Comparison of ENCODE assay signal across 22 cellular contexts in the genomic region with DNA sequence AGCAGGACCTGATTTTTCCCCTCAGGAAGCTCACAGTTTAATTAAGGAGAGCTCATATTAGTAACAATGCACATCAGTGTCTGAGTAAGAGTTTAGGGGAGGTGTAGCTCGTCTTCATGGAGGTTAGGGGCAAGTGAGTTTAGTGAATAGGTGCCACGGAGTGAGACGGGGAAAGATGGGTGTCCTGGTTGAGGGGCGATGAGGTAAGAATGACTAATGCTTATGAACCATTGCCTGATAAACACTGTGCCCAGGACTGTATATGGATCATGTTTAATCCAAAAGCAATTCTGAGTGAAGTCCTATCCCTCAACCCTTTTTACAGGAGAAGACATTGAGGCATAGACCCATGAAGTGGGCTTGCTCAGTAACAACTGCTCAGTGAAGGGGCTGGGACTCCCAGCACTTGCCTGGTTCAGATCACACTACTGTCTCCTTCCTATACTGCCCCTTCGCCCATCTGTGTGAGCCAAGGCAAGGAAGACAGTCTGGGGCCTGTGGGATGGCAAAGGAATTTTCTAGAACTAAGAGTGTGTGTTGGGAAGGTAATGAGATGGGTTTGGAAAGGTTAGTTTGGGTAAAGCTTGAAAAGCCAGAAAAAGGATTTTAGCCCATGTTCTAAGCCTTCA.
A peak's percentile ranks its signal among the peaks of the same experiment; 100 is the strongest.
DNase-seq lines count a peak whose midpoint lies in the region; ATAC-seq, FAIRE-seq and TF ChIP-seq lines count a peak whose summit lies in the region.
"Had no signal": no experiment of that assay in that cellular context is flagged by ENCODE, and none has a peak within 500 bp of the region (broad histone marks: within the 10 kb centered on the region; RNA-seq: fewer than 3 reads in every experiment).

No MANE protein-coding gene starts in this region.

- H3K4me3 ChIP-seq in SK-N-SH (ENCODE audit: low read depth in 2 of 2, low read length in 1 of 2) (no peak overlapping the region), fibroblast of pulmonary artery (replicated peaks; ENCODE audit: low read depth, low read length) (no peak overlapping the region), ovary (no peak overlapping the region)
- H3K4me3 ChIP-seq: adrenal gland, esophagus squamous epithelium, sigmoid colon, SJCRH30, stomach, upper lobe of right lung had no signal

- H3K4me2 ChIP-seq in SK-N-SH: no peak overlapping the region; the same call in 1 of the 2 replicates

- no peaks in the 10 kb centered on the region for H4K20me1 ChIP-seq in SK-N-SH (ENCODE audit: insufficient read depth)

- H3K9me2 ChIP-seq in SK-N-SH: no peaks in the 10 kb centered on the region

- POLR2A ChIA-PET in SK-N-SH (lab: Yijun Ruan, JAX): no interaction called here

- no peak overlapping the region; the same call in 1 of the 2 replicates for H3K9ac ChIP-seq in SK-N-SH

- DNase-seq in Right ventricle myocardium inferior (ENCODE audit: missing footprints): peak; percentile 13
- DNase-seq in cardiac septum (ENCODE audit: low spot score): no peak
- no peak for DNase-seq in SK-N-SH
- DNase-seq in fibroblast of pulmonary artery (ENCODE audit: low read depth): peak; percentile 13
- peak; percentile 13 for DNase-seq in urothelium cell line (ENCODE audit: low spot score)
- DNase-seq in stimulated activated CD8-positive, alpha-beta memory T cell treated with anti-CD3 and anti-CD28 coated beads, Interleukin-4, amount 100 ng/mL, for 48 hours: no peak
- no peak for DNase-seq in ovary
- DNase-seq: activated CD4-positive, alpha-beta T cell treated with anti-CD3 and anti-CD28 coated beads, Interleukin-2, amount 50 U/mL, for 4 hours; activated gamma-delta T cell; esophagus squamous epithelium; KG1; NCI-H1048; NCI-H2081; NCI-H524 treated with DMSO at 0.1 percent for 48 hours; sigmoid colon; stimulated activated CD4-positive, alpha-beta T cell treated with anti-CD3 and anti-CD28 coated beads, Interleukin-2, amount 100 ng/mL, for 24 hours; stomach; T-helper 2 cell; upper lobe of right lung had no signal

- H3K79me2 ChIP-seq in SK-N-SH (ENCODE audit: insufficient read depth): no peaks in the 10 kb centered on the region

- TF ChIP-seq POLR2A in ovary (IDR thresholded peaks at IDR 0.05): no peak

- H3K36me3 ChIP-seq in SK-N-SH (replicated peaks in 1 of 2; ENCODE audit: control insufficient read depth in 1 of 2, insufficient read depth in 2 of 2, low read length in 1 of 2) (no peaks in the 10 kb centered on the region), ovary (no peaks in the 10 kb centered on the region)
- H3K36me3 ChIP-seq: adrenal gland, esophagus squamous epithelium, sigmoid colon, SJCRH30, stomach, upper lobe of right lung had no signal

- 31% methylated on average over 5 of the region's 5 CpGs for WGBS in SK-N-SH (ENCODE audit: low lambda C conversion rate)
- WGBS in ovary, 3 donors: 94 to 96% (median 94%) methylated on average over 5 of the region's 5 CpGs

- FAIRE-seq in urothelium cell line (lab: Jason Lieb, UNC): peak; percentile 67

- H3K4me1 ChIP-seq in SK-N-SH (ENCODE audit: control insufficient read depth in 1 of 2, insufficient read depth in 2 of 2, low read depth in 1 of 2, low read length in 1 of 2): peaks cover 4 to 10% of the 10 kb centered on the region in 2 experiments; a peak in 3 of 4 replicates
- no peaks in the 10 kb centered on the region for H3K4me1 ChIP-seq in ovary (ENCODE audit: insufficient read depth)
- H3K4me1 ChIP-seq: sigmoid colon had no signal

- ATAC-seq in Right ventricle myocardium inferior (no peak), HG03521 (IDR thresholded peaks at IDR 0.05; ENCODE audit: unreplicated experiment) (no peak)
- ATAC-seq: upper lobe of right lung had no signal

- H3K27ac ChIP-seq in SK-N-SH (ENCODE audit: low read depth in 2 of 2, low read length in 1 of 2) (peak overlapping the region; percentile 22 to 37; a peak in 3 of 4 replicates), ovary (no peak overlapping the region)
- H3K27ac ChIP-seq: adrenal gland, esophagus squamous epithelium, sigmoid colon, SJCRH30, stomach, upper lobe of right lung had no signal

- CTCF ChIA-PET in SK-N-SH (lab: Yijun Ruan, JAX): interaction anchor here (1.8 kb wide), 2 partner anchors 11 to 69 kb away, joined by 6 to 8 read pairs; no protein-coding TSS in a partner anchor

- intact Hi-C loops in Right ventricle myocardium inferior (cut with DNase I) (no loop called here), cardiac septum (cut with DNase I) (no loop called here), ovary (cut with DNase I) (no loop called here)

- H3K9me3 ChIP-seq in SK-N-SH (no peaks in the 10 kb centered on the region), ovary (no peaks in the 10 kb centered on the region)
- H3K9me3 ChIP-seq: adrenal gland, esophagus squamous epithelium, sigmoid colon, SJCRH30, stomach, upper lobe of right lung had no signal

- H2AFZ ChIP-seq in SK-N-SH (ENCODE audit: low read depth): 0 out of 2 replicates have a peak overlapping the region, but pooled peaks have one; percentile 36

- TF ChIP-seq CTCF in SK-N-SH (IDR thresholded peaks at IDR 0.05): no peak
- TF ChIP-seq CTCF in fibroblast of pulmonary artery (IDR thresholded peaks at IDR 0.05; ENCODE audit: low read length, missing control alignments): no peak
- TF ChIP-seq CTCF in ovary (IDR thresholded peaks at IDR 0.05): no peak

- H3K27me3 ChIP-seq in SK-N-SH (ENCODE audit: insufficient read depth) (no peaks in the 10 kb centered on the region), ovary (no peaks in the 10 kb centered on the region)
- H3K27me3 ChIP-seq: adrenal gland, esophagus squamous epithelium, sigmoid colon, SJCRH30, stomach, upper lobe of right lung had no signal

- TF ChIP-seq EP300 in SK-N-SH (IDR thresholded peaks at IDR 0.05; ENCODE audit: borderline replicate concordance in 1 of 2, low read depth in 1 of 2, low read length in 1 of 2) (no peak), ovary (IDR thresholded peaks at IDR 0.05) (no peak)

- no peaks in the 10 kb centered on the region for H3F3A ChIP-seq in SK-N-SH (replicated peaks; ENCODE audit: insufficient read depth)

- TF ChIP-seq RAD21 in SK-N-SH (IDR thresholded peaks at IDR 0.05; ENCODE audit: low read length): no peak

TF ChIP-seq in SK-N-SH, 30 proteins besides CTCF, POLR2A, EP300 and RAD21:
- TF ChIP-seq, protein P1, sequence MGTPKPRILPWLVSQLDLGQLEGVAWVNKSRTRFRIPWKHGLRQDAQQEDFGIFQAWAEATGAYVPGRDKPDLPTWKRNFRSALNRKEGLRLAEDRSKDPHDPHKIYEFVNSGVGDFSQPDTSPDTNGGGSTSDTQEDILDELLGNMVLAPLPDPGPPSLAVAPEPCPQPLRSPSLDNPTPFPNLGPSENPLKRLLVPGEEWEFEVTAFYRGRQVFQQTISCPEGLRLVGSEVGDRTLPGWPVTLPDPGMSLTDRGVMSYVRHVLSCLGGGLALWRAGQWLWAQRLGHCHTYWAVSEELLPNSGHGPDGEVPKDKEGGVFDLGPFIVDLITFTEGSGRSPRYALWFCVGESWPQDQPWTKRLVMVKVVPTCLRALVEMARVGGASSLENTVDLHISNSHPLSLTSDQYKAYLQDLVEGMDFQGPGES (IDR thresholded peaks at IDR 0.05; ENCODE audit: low read depth, low read length): no peak
- TF ChIP-seq ELF1 (IDR thresholded peaks at IDR 0.05) (no peak), TCF12 (IDR thresholded peaks at IDR 0.05) (no peak), TAF1 (IDR thresholded peaks at IDR 0.05; ENCODE audit: borderline replicate concordance, low read depth, low read length) (no peak), EZH2phosphoT487 (IDR thresholded peaks at IDR 0.05; ENCODE audit: borderline replicate concordance, low read depth) (no peak)
- TF ChIP-seq, protein P2, sequence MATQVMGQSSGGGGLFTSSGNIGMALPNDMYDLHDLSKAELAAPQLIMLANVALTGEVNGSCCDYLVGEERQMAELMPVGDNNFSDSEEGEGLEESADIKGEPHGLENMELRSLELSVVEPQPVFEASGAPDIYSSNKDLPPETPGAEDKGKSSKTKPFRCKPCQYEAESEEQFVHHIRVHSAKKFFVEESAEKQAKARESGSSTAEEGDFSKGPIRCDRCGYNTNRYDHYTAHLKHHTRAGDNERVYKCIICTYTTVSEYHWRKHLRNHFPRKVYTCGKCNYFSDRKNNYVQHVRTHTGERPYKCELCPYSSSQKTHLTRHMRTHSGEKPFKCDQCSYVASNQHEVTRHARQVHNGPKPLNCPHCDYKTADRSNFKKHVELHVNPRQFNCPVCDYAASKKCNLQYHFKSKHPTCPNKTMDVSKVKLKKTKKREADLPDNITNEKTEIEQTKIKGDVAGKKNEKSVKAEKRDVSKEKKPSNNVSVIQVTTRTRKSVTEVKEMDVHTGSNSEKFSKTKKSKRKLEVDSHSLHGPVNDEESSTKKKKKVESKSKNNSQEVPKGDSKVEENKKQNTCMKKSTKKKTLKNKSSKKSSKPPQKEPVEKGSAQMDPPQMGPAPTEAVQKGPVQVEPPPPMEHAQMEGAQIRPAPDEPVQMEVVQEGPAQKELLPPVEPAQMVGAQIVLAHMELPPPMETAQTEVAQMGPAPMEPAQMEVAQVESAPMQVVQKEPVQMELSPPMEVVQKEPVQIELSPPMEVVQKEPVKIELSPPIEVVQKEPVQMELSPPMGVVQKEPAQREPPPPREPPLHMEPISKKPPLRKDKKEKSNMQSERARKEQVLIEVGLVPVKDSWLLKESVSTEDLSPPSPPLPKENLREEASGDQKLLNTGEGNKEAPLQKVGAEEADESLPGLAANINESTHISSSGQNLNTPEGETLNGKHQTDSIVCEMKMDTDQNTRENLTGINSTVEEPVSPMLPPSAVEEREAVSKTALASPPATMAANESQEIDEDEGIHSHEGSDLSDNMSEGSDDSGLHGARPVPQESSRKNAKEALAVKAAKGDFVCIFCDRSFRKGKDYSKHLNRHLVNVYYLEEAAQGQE (IDR thresholded peaks at IDR 0.05; ENCODE audit: low read depth, low read length): no peak
- TF ChIP-seq, protein P3, sequence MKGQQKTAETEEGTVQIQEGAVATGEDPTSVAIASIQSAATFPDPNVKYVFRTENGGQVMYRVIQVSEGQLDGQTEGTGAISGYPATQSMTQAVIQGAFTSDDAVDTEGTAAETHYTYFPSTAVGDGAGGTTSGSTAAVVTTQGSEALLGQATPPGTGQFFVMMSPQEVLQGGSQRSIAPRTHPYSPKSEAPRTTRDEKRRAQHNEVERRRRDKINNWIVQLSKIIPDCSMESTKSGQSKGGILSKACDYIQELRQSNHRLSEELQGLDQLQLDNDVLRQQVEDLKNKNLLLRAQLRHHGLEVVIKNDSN (IDR thresholded peaks at IDR 0.05; ENCODE audit: borderline replicate concordance, low read depth): no peak

Comparison
In these comparisons a context has a peak if more than half of its experiments do, and no peak if none do; other contexts are left out.
1. DNase-seq: peak in Right ventricle myocardium inferior (single experiment), fibroblast of pulmonary artery (single experiment) and urothelium cell line (single experiment); none in cardiac septum (single experiment), SK-N-SH (single experiment), stimulated activated CD8-positive, alpha-beta memory T cell treated with anti-CD3 and anti-CD28 coated beads, Interleukin-4, amount 100 ng/mL, for 48 hours (single experiment) and ovary (0 of 5).
2. H3K27ac ChIP-seq: peak in SK-N-SH (2 of 2); none in ovary (0 of 2).